18 cellular contexts compared by ENCODE assay signal in the genomic region with DNA sequence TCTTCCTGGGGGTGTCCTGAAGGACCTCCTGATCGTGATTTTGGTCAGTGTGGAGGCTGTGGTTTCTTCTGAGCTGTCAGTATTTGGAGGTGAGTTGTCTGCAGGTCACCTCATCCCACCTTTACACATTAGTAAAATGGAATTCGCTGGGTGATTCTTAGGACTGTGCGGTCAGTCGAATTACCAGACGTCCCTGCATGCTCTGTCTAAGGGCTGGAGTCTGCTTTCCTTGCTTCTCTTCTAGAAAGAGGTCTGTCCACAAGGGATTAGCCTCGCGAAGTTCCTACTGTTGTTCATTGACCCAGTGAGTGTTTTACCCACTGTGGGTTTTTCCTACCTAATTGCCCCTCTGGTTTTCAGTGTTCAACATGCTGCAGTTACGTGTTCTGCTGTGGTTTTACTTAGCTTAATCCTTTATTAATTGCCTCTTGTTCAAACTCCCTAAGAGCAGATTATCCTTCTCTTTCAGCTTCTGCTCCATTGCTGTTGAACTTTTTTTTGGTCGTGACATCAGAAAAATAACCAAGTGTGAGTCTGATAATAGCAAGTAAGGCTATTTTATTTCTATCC.
DNase-seq lines count a peak whose midpoint lies in the region; ATAC-seq, FAIRE-seq and TF ChIP-seq lines count a peak whose summit lies in the region.
"Had no signal": no experiment of that assay in that cellular context is flagged by ENCODE, and none has a peak within 500 bp of the region (broad histone marks: within the 10 kb centered on the region; RNA-seq: fewer than 3 reads in every experiment).

No MANE protein-coding gene starts in this region.

- TF ChIP-seq POLR2A in stomach (IDR thresholded peaks at IDR 0.05): no peak

- peaks cover 16% of the 10 kb centered on the region for H4K20me1 ChIP-seq in OCI-LY3 (ENCODE audit: insufficient read depth, low read length)

- H3K79me2 ChIP-seq in OCI-LY3 (ENCODE audit: low read length): peaks cover 98% of the 10 kb centered on the region

- no peaks in the 10 kb centered on the region for H3K9me3 ChIP-seq in OCI-LY3 (ENCODE audit: insufficient read depth, low read length)
- H3K9me3 ChIP-seq in stomach: no peaks in the 10 kb centered on the region
- H3K9me3 ChIP-seq: SJSA1 had no signal

- no peak for ATAC-seq in GM19467 (IDR thresholded peaks at IDR 0.05; ENCODE audit: unreplicated experiment)
- no peak for ATAC-seq in HG02885 (IDR thresholded peaks at IDR 0.05; ENCODE audit: poor library complexity, unreplicated experiment)
- ATAC-seq: K562 had no signal

- no peak for TF ChIP-seq EP300 in stomach (IDR thresholded peaks at IDR 0.05)

- H3K27ac ChIP-seq in OCI-LY3 (ENCODE audit: low read length) (no peak overlapping the region), stomach (peak overlapping the region; percentile 4 to 93 (median 69))
- H3K27ac ChIP-seq: HL-60, SJSA1 had no signal

- TF ChIP-seq CTCF in D721Med (IDR thresholded peaks at IDR 0.05; ENCODE audit: insufficient read depth, missing control alignments): no peak
- no peak for TF ChIP-seq CTCF in OCI-LY3 (IDR thresholded peaks at IDR 0.05; ENCODE audit: low read depth, low read length)
- no peak for TF ChIP-seq CTCF in stomach (IDR thresholded peaks at IDR 0.05)

- H3K27me3 ChIP-seq in OCI-LY3 (ENCODE audit: low read depth, low read length): no peaks in the 10 kb centered on the region
- H3K27me3 ChIP-seq in stomach: no peaks in the 10 kb centered on the region
- H3K27me3 ChIP-seq: SJSA1 had no signal

- H3K4me1 ChIP-seq in OCI-LY3 (ENCODE audit: low read length): peaks cover 92% of the 10 kb centered on the region
- peaks cover 46 to 88% (median 72%) of the 10 kb centered on the region in 4 donors for H3K4me1 ChIP-seq in stomach

- peak overlapping the region; percentile 63; the same call in 1 of the 2 replicates for H3K9ac ChIP-seq in OCI-LY3 (ENCODE audit: low read length)

- WGBS in stomach, 5 donors: 61 to 82% (median 72%) methylated on average over 9 of the region's 9 CpGs

- intact Hi-C loops in stomach (cut with DNase I; ENCODE audit: low total_unique reads): no loop called here

- peak; percentile 100 for FAIRE-seq in D721Med (lab: Jason Lieb, UNC)
- FAIRE-seq: H1, K562 had no signal

- no peak overlapping the region for H2AFZ ChIP-seq in OCI-LY3 (ENCODE audit: low read depth, low read length)

- DNase-seq in D721Med (ENCODE audit: insufficient read length, low spot score): peak; percentile 86
- DNase-seq in islet precursor cell: peak; percentile 50
- DNase-seq in stomach: no peak
- DNase-seq in effector CD4-positive, alpha-beta T cell: no peak
- DNase-seq: AML-193; CD4-positive, CD25-positive, alpha-beta regulatory T cell; DND-41; GDM1; HFFc6; NCI-H1694; RPMI8226 had no signal

- H3K4me2 ChIP-seq in OCI-LY3 (ENCODE audit: low read length): peak overlapping the region; percentile 85

- H3K36me3 ChIP-seq in OCI-LY3 (replicated peaks; ENCODE audit: low read depth, low read length) (peaks cover 28% of the 10 kb centered on the region), stomach (no peaks in the 10 kb centered on the region)

- no peak overlapping the region for H3K4me3 ChIP-seq in OCI-LY3 (ENCODE audit: low read length)
- H3K4me3 ChIP-seq in stomach: no peak overlapping the region
- H3K4me3 ChIP-seq: K562, SJSA1 had no signal

Comparison
In these comparisons a context has a peak if more than half of its experiments do, and no peak if none do; other contexts are left out.
1. DNase-seq: peak in D721Med (single experiment) and islet precursor cell (single experiment); none in stomach (single experiment) and effector CD4-positive, alpha-beta T cell (single experiment).